Comparison of ENCODE assay signal across 8 cellular contexts in the genomic region with DNA sequence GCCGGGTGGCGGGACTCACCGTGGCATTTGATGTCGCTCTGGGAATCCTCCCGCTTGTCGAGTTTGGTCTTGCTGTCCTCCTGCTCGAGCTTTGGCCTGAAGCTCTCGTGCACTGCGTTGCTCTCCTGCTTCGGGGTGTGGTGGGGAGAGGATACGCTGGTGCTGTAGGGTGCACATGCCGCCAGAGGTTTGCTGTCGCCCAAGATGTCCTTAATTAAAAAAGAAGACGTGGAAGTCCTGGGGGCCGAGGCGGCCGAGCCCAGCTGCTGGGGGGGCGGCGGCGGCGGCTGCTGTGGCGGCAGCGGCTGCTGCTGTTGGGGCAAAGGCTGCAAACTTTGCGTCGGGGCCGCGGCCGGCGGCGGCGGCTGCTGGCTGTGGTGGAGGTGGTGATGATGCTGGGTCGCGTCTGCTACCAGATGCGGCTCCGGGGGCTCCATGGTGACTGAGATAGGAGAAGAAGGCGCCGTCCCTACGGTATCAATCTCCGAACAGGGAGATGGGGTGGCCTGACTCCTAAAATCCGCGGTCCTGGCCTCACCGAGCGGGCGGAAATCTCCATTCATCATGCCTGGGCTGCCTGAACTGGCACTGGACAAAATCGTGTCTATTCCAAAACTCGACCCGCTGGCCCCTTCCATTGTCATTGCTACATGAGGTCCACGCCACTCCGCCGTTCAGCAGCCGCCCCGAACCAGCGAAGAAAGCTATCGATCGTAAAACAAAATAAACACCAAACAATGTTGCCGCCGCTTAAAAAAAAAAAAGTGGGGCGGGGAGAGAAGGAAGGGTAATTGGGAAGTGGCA. TPM values are rescaled to one million over a fixed set of nuclear protein-coding genes. Genes with fewer than 3 reads are reported as not detected.
DNase-seq lines count a peak whose midpoint lies in the region; ATAC-seq, FAIRE-seq and TF ChIP-seq lines count a peak whose summit lies in the region.

A gene (minus strand): TSS at position 751 of the 804 bp plus-strand sequence. CDS start 107 bp downstream, at position 644.

- H4K20me1 ChIP-seq in endothelial cell of umbilical vein (replicated peaks; ENCODE audit: control insufficient read depth, extremely low read depth, insufficient read depth, low read length): no peaks in the 10 kb centered on the region

- no peak within 1 kb of the TSS for H3K9ac ChIP-seq in endothelial cell of umbilical vein (replicated peaks; ENCODE audit: extremely low read depth, insufficient read depth, low read length)

- no peak for ATAC-seq in Right ventricle myocardium inferior

- H3K4me2 ChIP-seq in endothelial cell of umbilical vein (ENCODE audit: insufficient read depth, low read length): peak within 1 kb of the TSS; percentile 30

- intact Hi-C loops in endothelial cell of umbilical vein (cut with micrococcal nuclease): no loop called here
- intact Hi-C loops in posterior vena cava (cut with DNase I): no loop called here
- intact Hi-C loops in Right ventricle myocardium inferior (cut with DNase I): no loop called here

- H2AFZ ChIP-seq in endothelial cell of umbilical vein (ENCODE audit: low read depth, low read length): peak within 1 kb of the TSS; percentile 53

- no peaks in the 10 kb centered on the region for H3K9me3 ChIP-seq in endothelial cell of umbilical vein (replicated peaks; ENCODE audit: control insufficient read depth, insufficient read depth, low read length)

- H3K4me3 ChIP-seq in endothelial cell of umbilical vein (replicated peaks in 1 of 3; ENCODE audit: insufficient read depth in 1 of 3, low read depth in 1 of 3, low read length in 3 of 3): peak within 1 kb of the TSS in 2 of 3 experiments; percentile 33 to 35

- POLR2A ChIA-PET in endothelial cell of umbilical vein (lab: Charles Lee): interaction anchor here (0.6 kb wide), 1 partner anchor 251 kb away, joined by 3 read pairs; no protein-coding TSS in a partner anchor

- CTCF ChIA-PET in endothelial cell of umbilical vein (lab: Charles Lee): interaction anchor here (0.9 to 1.2 kb wide), 2 partner anchors 9 to 13 kb away, joined by 3 read pairs; no protein-coding TSS in a partner anchor

- no peak for TF ChIP-seq POLR2A in endothelial cell of umbilical vein (IDR thresholded peaks at IDR 0.05; ENCODE audit: low read depth, low read length)

- dilution Hi-C loops in endothelial cell of umbilical vein (cut with MboI; ENCODE audit: extremely low pct_ligation_motif_present, low sequenced_read_pairs): no loop called here

- H3K4me1 ChIP-seq in endothelial cell of umbilical vein (ENCODE audit: control insufficient read depth, extremely low read depth, insufficient read depth, low read length): no peaks in the 10 kb centered on the region

- DNase-seq in DMS53 treated with DMSO at 0.1 percent for 48 hours (lab: John Stamatoyannopoulos, UW; ENCODE audit: unreplicated experiment) (peak; percentile 37), NCI-H345 treated with DMSO at 0.1 percent for 48 hours (lab: John Stamatoyannopoulos, UW; ENCODE audit: unreplicated experiment) (peak; percentile 19), endothelial cell of umbilical vein (ENCODE audit: low read depth, low spot score) (no peak), posterior vena cava (ENCODE audit: low spot score) (peak; percentile 75), NOMO-1 (lab: John Stamatoyannopoulos, UW; ENCODE audit: unreplicated experiment in 2 of 2) (no peak), GM19240 (ENCODE audit: insufficient read length, low spot score) (no peak), Right ventricle myocardium inferior (ENCODE audit: missing footprints) (no peak)
- no peak for DNase-seq in stimulated activated naive CD4-positive, alpha-beta T cell treated with Interleukin-2 at 50 U/mL for 16 hours (lab: John Stamatoyannopoulos, UW)

- H3K27me3 ChIP-seq in endothelial cell of umbilical vein (ENCODE audit: control insufficient read depth in 2 of 2, insufficient read depth in 2 of 2, low read length in 2 of 2): peaks cover 82 to 97% of the 10 kb centered on the region in 2 experiments

- no peaks in the 10 kb centered on the region for H3K9me1 ChIP-seq in endothelial cell of umbilical vein (replicated peaks; ENCODE audit: control insufficient read depth, extremely low read depth, insufficient read depth, low read length)

- H3K79me2 ChIP-seq in endothelial cell of umbilical vein (ENCODE audit: control insufficient read depth, insufficient read depth, low read length): no peaks in the 10 kb centered on the region

- H3K36me3 ChIP-seq in endothelial cell of umbilical vein (ENCODE audit: control insufficient read depth in 2 of 2, extremely low read depth in 1 of 2, insufficient read depth in 2 of 2, low read length in 2 of 2): no peaks in the 10 kb centered on the region

- no TSS peak for BruUV-seq in endothelial cell of umbilical vein (replicated peaks; lab: Mats Ljungman, UMichigan)

- FAIRE-seq in endothelial cell of umbilical vein (lab: Jason Lieb, UNC): no peak

- H3K27ac ChIP-seq in endothelial cell of umbilical vein (ENCODE audit: insufficient read depth, low read depth, low read length): no peak within 1 kb of the TSS

- no peak for TF ChIP-seq CTCF in endothelial cell of umbilical vein (IDR thresholded peaks at IDR 0.05; ENCODE audit: extremely low read depth in 1 of 2, insufficient read depth in 1 of 2, low read depth in 1 of 2, low read length in 2 of 2)

TF ChIP-seq in endothelial cell of umbilical vein, 7 proteins besides CTCF, POLR2A, EP300 and RAD21:
- TF ChIP-seq MYC (IDR thresholded peaks at IDR 0.05; ENCODE audit: low read depth, low read length) (no peak), JUN (IDR thresholded peaks at IDR 0.05; ENCODE audit: borderline replicate concordance, insufficient read depth, insufficient read length, low read depth) (no peak), EZH2 (IDR thresholded peaks at IDR 0.05; ENCODE audit: borderline replicate concordance, low read depth, low read length, severe bottlenecking) (peak; percentile 93), FOS (IDR thresholded peaks at IDR 0.05; ENCODE audit: borderline replicate concordance, insufficient read depth, low read length) (no peak)
TF ChIP-seq in endothelial cell of umbilical vein: peak in this region for 1.

RNA-seq across cellular contexts. Expression of the gene that starts here (rescaled TPM):
- not detected in 2 replicates for total RNA-seq in endothelial cell of umbilical vein
- not detected in 2 replicates for polyA plus RNA-seq in endothelial cell of umbilical vein
- polyA plus RNA-seq in endothelial cell of umbilical vein (2011; cell fraction: cytosol; rRNA removed): not detected in 2 replicates
- polyA plus RNA-seq in endothelial cell of umbilical vein (2011; cell fraction: nucleus; rRNA removed): not detected in 2 replicates
- polyA plus RNA-seq in endothelial cell of umbilical vein (2012): not detected in 2 replicates
- polyA minus RNA-seq in endothelial cell of umbilical vein: not detected in 2 replicates
- not detected for polyA minus RNA-seq in endothelial cell of umbilical vein (2011; cell fraction: cytosol; rRNA and poly(A)+ RNA removed)
- polyA minus RNA-seq in endothelial cell of umbilical vein (2011; cell fraction: nucleus; rRNA and poly(A)+ RNA removed): not detected in 2 replicates
- total RNA-seq in posterior vena cava: not detected
- not detected for total RNA-seq in Right ventricle myocardium inferior

Comparison
In these comparisons a context has a peak if more than half of its experiments do, and no peak if none do; other contexts are left out.
1. Peak in DNase-seq in posterior vena cava; RNA of the gene not detected or under 1 TPM.
2. DNase-seq: peak in DMS53 treated with DMSO at 0.1 percent for 48 hours (single experiment) and NCI-H345 treated with DMSO at 0.1 percent for 48 hours (single experiment); none in endothelial cell of umbilical vein (single experiment), NOMO-1 (0 of 2), stimulated activated naive CD4-positive, alpha-beta T cell treated with Interleukin-2 at 50 U/mL for 16 hours (single experiment), GM19240 (single experiment) and Right ventricle myocardium inferior (single experiment).